1 cellular context compared by ENCODE assay signal in the genomic region with DNA sequence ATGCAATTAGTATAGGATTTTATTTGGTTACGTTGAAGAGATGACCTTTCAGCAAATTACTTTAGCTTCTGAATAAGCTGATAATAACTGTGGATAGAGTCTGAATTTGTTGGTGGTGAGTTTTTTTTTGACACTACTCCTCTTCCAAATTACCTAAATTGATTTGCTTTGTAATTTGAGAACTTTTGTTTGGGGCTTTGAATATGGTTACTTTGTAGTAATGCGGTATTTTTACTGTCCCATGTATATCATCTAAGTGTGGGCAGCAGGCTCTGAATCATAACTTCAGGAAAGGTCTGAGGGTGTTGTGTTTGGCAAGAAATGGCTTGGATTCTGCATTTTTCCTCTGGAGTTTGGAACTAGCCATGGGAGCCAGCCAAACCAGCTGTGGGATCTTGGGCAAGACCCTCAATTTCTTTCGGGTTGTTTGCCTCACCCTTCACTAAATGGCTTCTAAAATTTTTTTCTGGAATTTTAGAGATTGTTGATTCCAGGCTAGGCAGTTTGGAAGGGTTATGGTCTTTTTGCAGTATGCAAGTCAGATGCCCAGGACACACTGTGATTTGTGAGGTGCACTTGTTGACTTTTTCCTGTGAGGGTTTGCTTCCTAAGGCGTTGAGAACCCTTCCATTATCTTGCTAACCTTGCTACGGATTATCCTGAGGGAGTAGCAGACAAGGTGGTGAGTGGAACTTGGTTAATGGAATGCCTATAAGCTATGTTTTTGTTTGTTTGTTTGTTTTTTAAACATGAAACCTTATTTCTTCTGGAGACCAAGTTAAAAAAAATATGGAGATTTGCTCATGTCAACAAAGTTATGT.
TF ChIP-seq lines count a peak whose summit lies in the region.

No MANE protein-coding gene starts in this region.

TF ChIP-seq in H1, 55 proteins besides CTCF, POLR2A, EP300 and RAD21:
- TF ChIP-seq CEBPB (IDR thresholded peaks at IDR 0.05; ENCODE audit: low read depth, low read length) (peak; percentile 6; the same call in 1 of the 2 replicates), SP2 (IDR thresholded peaks at IDR 0.05; ENCODE audit: low read length) (no peak)
